Comparison of ENCODE assay signal across 16 cellular contexts in genomic region chr15:57224664-57225063, GRCh38.
DNase-seq lines count a peak whose midpoint lies in the region; ATAC-seq, FAIRE-seq and TF ChIP-seq lines count a peak whose summit lies in the region.
"Had no signal": no experiment of that assay in that cellular context is flagged by ENCODE, and none has a peak within 500 bp of the region (broad histone marks: within the 10 kb centered on the region; RNA-seq: fewer than 3 reads in every experiment).

No MANE protein-coding gene starts in this region.

- no peak overlapping the region for H3K27ac Mint-ChIP-seq in neural crest cell (ENCODE audit: unreplicated experiment)
- H3K27ac Mint-ChIP-seq: CD8-positive, alpha-beta T cell; natural killer cell had no signal

- in situ Hi-C loops in K562 (cut with MboI), result no loop called here

- H3K4me3 ChIP-seq in Loucy (ENCODE audit: low read length, poor library complexity, severe bottlenecking), result peak overlapping the region; percentile 18
- no peak overlapping the region for H3K4me3 ChIP-seq in K562
- H3K4me3 ChIP-seq: ascending aorta, sigmoid colon, stomach had no signal

- TF ChIP-seq CTCF in Loucy (conservative IDR thresholded peaks at IDR 0.05; ENCODE audit: low read length) (no peak), K562 (IDR thresholded peaks at IDR 0.05 in 2 of 3, conservative IDR thresholded peaks at IDR 0.05 in 1 of 3; ENCODE audit: insufficient read depth in 2 of 3, low read depth in 1 of 3, low read length in 3 of 3) (no peak), neural crest cell (conservative IDR thresholded peaks at IDR 0.05) (no peak)

- ATAC-seq in K562, result no peak
- ATAC-seq: CD8-positive, alpha-beta T cell; natural killer cell had no signal

- no peaks in the 10 kb centered on the region for H3K36me3 Mint-ChIP-seq in neural crest cell (ENCODE audit: low read depth)
- H3K36me3 Mint-ChIP-seq: CD8-positive, alpha-beta T cell; natural killer cell had no signal

- H3K79me2 ChIP-seq in Loucy (ENCODE audit: insufficient read depth, low read length) (0 out of 2 replicates have a peak, but pooled peaks cover 4% of the 10 kb centered on the region), K562 (ENCODE audit: control insufficient read depth, insufficient read depth, low read length) (peaks cover 19% of the 10 kb centered on the region)

- TF ChIP-seq POLR2A in K562 (conservative IDR thresholded peaks at IDR 0.05), result no peak

- DNase-seq in ELR (ENCODE audit: low read depth), result peak; percentile 64
- DNase-seq in K562 (ENCODE audit: extremely low read depth in 1 of 4, low spot score in 3 of 4), result no peak
- no peak for DNase-seq in neural crest cell (ENCODE audit: low read depth, low spot score)
- DNase-seq in cerebellum (ENCODE audit: low spot score), result no peak
- no peak for DNase-seq in NCI-H1417 (lab: John Stamatoyannopoulos, UW)
- DNase-seq in UCSD-AML1 (lab: John Stamatoyannopoulos, UW; ENCODE audit: unreplicated experiment), result no peak
- DNase-seq in RPMI8226, result no peak
- DNase-seq: CD8-positive, alpha-beta T cell; GDM1; natural killer cell; sigmoid colon; stomach; T-helper 2 cell had no signal

- BruUV-seq in K562 (replicated peaks; lab: Mats Ljungman, UMichigan), result no TSS peak

- CTCF ChIA-PET in K562 (lab: Yijun Ruan, JAX; ENCODE audit: low intra/inter-chr PET ratio), result no interaction called here

- H3K27me3 Mint-ChIP-seq in neural crest cell (ENCODE audit: low read depth), result no peaks in the 10 kb centered on the region

- WGBS in K562 (ENCODE audit: insufficient coverage, low coverage, missing lambda C conversion rate), result 34% methylated on average over 2 of the region's 2 CpGs

- H3K27me3 ChIP-seq in Loucy (ENCODE audit: insufficient read depth, low read length, poor library complexity, severe bottlenecking) (no peaks in the 10 kb centered on the region), K562 (ENCODE audit: control insufficient read depth in 2 of 2, insufficient read depth in 2 of 2, low read length in 2 of 2) (no peaks in the 10 kb centered on the region)
- H3K27me3 ChIP-seq: ascending aorta, sigmoid colon, stomach had no signal

- peak overlapping the region; percentile 14 for H3K4me3 Mint-ChIP-seq in neural crest cell
- H3K4me3 Mint-ChIP-seq: CD8-positive, alpha-beta T cell; natural killer cell had no signal

- no peak for TF ChIP-seq RAD21 in K562 (CRISPR knock-in tag; conservative IDR thresholded peaks at IDR 0.05 in 1 of 2, IDR thresholded peaks at IDR 0.05 in 1 of 2)

- peaks cover 66% of the 10 kb centered on the region for H3K4me1 Mint-ChIP-seq in neural crest cell

- POLR2A ChIA-PET in K562 (lab: Yijun Ruan, JAX), result no interaction called here

- H3F3A ChIP-seq in Loucy (ENCODE audit: low read depth), result no peaks in the 10 kb centered on the region

- H3K4me2 ChIP-seq in Loucy (ENCODE audit: low read depth, low read length, poor library complexity, severe bottlenecking) (peak overlapping the region; percentile 54), K562 (ENCODE audit: insufficient read depth, low read length) (no peak overlapping the region)
- H3K4me2 ChIP-seq: KMS-11 had no signal

- H3K4me1 ChIP-seq in Loucy (ENCODE audit: insufficient read depth, low read length, poor library complexity, severe bottlenecking) (peaks cover 12% of the 10 kb centered on the region), K562 (replicated peaks in 1 of 2; ENCODE audit: control insufficient read depth in 2 of 2, insufficient read depth in 2 of 2, low read length in 2 of 2) (peaks cover 2 to 10% of the 10 kb centered on the region in 2 experiments; a peak in 2 of 5 replicates)
- H3K4me1 ChIP-seq: ascending aorta had no signal

- no peak for TF ChIP-seq EP300 in K562 (IDR thresholded peaks at IDR 0.05; ENCODE audit: low read length)

- H4K20me1 ChIP-seq in Loucy (ENCODE audit: insufficient read depth, low read length, poor library complexity, severe bottlenecking), result peaks cover 32% of the 10 kb centered on the region
- H4K20me1 ChIP-seq in K562 (replicated peaks; ENCODE audit: control insufficient read depth, insufficient read depth, low read length), result no peaks in the 10 kb centered on the region

- peak overlapping the region; percentile 5; the same call in 1 of the 3 replicates for H3K27ac ChIP-seq in K562 (ENCODE audit: extremely low read depth, low read depth, low read length)
- H3K27ac ChIP-seq: ascending aorta, KMS-11, sigmoid colon, stomach had no signal

- H3K9me2 ChIP-seq in Loucy (replicated peaks; ENCODE audit: low read depth, low read length), result no peaks in the 10 kb centered on the region

- H2AFZ ChIP-seq in Loucy (ENCODE audit: low read length) (no peak overlapping the region), K562 (ENCODE audit: low read depth, low read length) (no peak overlapping the region)

- H3K9me1 ChIP-seq in K562 (ENCODE audit: control insufficient read depth, insufficient read depth, low read length), result no peaks in the 10 kb centered on the region

- H3K9me3 ChIP-seq in Loucy (ENCODE audit: insufficient read depth, low read depth, low read length) (no peaks in the 10 kb centered on the region), K562 (replicated peaks; ENCODE audit: control insufficient read depth, insufficient read depth, low read depth, low read length) (no peaks in the 10 kb centered on the region)
- H3K9me3 ChIP-seq: ascending aorta, sigmoid colon, stomach had no signal

- no peaks in the 10 kb centered on the region for H3K36me3 ChIP-seq in Loucy (ENCODE audit: insufficient read depth, low read length)
- no peaks in the 10 kb centered on the region for H3K36me3 ChIP-seq in K562 (ENCODE audit: control insufficient read depth, insufficient read depth, low read length)
- H3K36me3 ChIP-seq: ascending aorta, sigmoid colon, stomach had no signal

- no peak for FAIRE-seq in K562 (lab: Jason Lieb, UNC)

- intact Hi-C loops in K562 (cut with micrococcal nuclease), result loop anchor here (5.0 kb wide), 2 partner anchors 98 to 337 kb away; no protein-coding TSS in a partner anchor

- no peaks in the 10 kb centered on the region for H3K9me3 Mint-ChIP-seq in neural crest cell
- H3K9me3 Mint-ChIP-seq: CD8-positive, alpha-beta T cell; natural killer cell had no signal

- H3K9ac ChIP-seq in Loucy (ENCODE audit: low read depth, low read length, poor library complexity, severe bottlenecking) (no peak overlapping the region), K562 (ENCODE audit: insufficient read depth in 1 of 2, low read depth in 2 of 2, low read length in 2 of 2) (no peak overlapping the region)
- H3K9ac ChIP-seq: KMS-11 had no signal

TF ChIP-seq in K562, 482 proteins besides CTCF, POLR2A, EP300 and RAD21:
- TF ChIP-seq TCFL5 (CRISPR knock-in tag; conservative IDR thresholded peaks at IDR 0.05) (no peak), ESRRA (IDR thresholded peaks at IDR 0.05; ENCODE audit: borderline replicate concordance, low read depth) (no peak), HDAC2 (IDR thresholded peaks at IDR 0.05) (no peak)
TF ChIP-seq in K562: peak in this region for 0.
